Comparison of ENCODE assay signal across 1 cellular context in genomic region chr6:28161410-28162079, GRCh38.
TF ChIP-seq lines count a peak whose summit lies in the region.

No MANE protein-coding gene starts in this region.

TF ChIP-seq in HepG2, 621 proteins besides CTCF, POLR2A, EP300 and RAD21 (continued from another document and continues in another):
- TF ChIP-seq, protein P1, sequence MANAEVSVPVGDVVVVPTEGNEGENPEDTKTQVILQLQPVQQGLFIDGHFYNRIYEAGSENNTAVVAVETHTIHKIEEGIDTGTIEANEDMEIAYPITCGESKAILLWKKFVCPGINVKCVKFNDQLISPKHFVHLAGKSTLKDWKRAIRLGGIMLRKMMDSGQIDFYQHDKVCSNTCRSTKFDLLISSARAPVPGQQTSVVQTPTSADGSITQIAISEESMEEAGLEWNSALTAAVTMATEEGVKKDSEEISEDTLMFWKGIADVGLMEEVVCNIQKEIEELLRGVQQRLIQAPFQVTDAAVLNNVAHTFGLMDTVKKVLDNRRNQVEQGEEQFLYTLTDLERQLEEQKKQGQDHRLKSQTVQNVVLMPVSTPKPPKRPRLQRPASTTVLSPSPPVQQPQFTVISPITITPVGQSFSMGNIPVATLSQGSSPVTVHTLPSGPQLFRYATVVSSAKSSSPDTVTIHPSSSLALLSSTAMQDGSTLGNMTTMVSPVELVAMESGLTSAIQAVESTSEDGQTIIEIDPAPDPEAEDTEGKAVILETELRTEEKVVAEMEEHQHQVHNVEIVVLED (CRISPR knock-in tag; IDR thresholded peaks at IDR 0.05; ENCODE audit: borderline replicate concordance): peak; percentile 44; the same call in 1 of the 2 replicates
- TF ChIP-seq MIER3 (CRISPR knock-in tag; IDR thresholded peaks at IDR 0.05; ENCODE audit: borderline replicate concordance): peak; percentile 52; the same call in 1 of the 2 replicates
- 0 out of 2 replicates have a peak, but pooled peaks have one; percentile 52 for TF ChIP-seq RFXANK (CRISPR knock-in tag; IDR thresholded peaks at IDR 0.05)
- no peak for TF ChIP-seq MIER2 (CRISPR knock-in tag; IDR thresholded peaks at IDR 0.05)
- no peak for TF ChIP-seq ZNF484 (CRISPR knock-in tag; IDR thresholded peaks at IDR 0.05; ENCODE audit: borderline replicate concordance, low read depth)
- no peak for TF ChIP-seq MZF1 (CRISPR knock-in tag; IDR thresholded peaks at IDR 0.05; ENCODE audit: borderline replicate concordance)
- TF ChIP-seq SOX6 (IDR thresholded peaks at IDR 0.05): no peak
- peak; percentile 62 for TF ChIP-seq SOX6 (CRISPR knock-in tag; IDR thresholded peaks at IDR 0.05)
- TF ChIP-seq ZNF724P (CRISPR knock-in tag; IDR thresholded peaks at IDR 0.05; ENCODE audit: borderline replicate concordance): peak; percentile 27; the same call in 1 of the 2 replicates
- TF ChIP-seq ZNF17 (CRISPR knock-in tag; IDR thresholded peaks at IDR 0.05): no peak
- no peak for TF ChIP-seq ZSCAN22 (CRISPR knock-in tag; IDR thresholded peaks at IDR 0.05)
- TF ChIP-seq ZNF235 (CRISPR knock-in tag; IDR thresholded peaks at IDR 0.05; ENCODE audit: borderline replicate concordance): 0 out of 2 replicates have a peak, but pooled peaks have one; percentile 37
- TF ChIP-seq BORCS8-MEF2B (CRISPR knock-in tag; IDR thresholded peaks at IDR 0.05): peak; percentile 33; the same call in 1 of the 2 replicates
- peak; percentile 9; the same call in 1 of the 2 replicates for TF ChIP-seq ISL2 (CRISPR knock-in tag; IDR thresholded peaks at IDR 0.05)
- TF ChIP-seq ZSCAN9 (CRISPR knock-in tag; IDR thresholded peaks at IDR 0.05; ENCODE audit: borderline replicate concordance): peak; percentile 82
- 0 out of 2 replicates have a peak, but pooled peaks have one; percentile 82 for TF ChIP-seq ZNF225 (CRISPR knock-in tag; IDR thresholded peaks at IDR 0.05)
- TF ChIP-seq IKZF4 (CRISPR knock-in tag; IDR thresholded peaks at IDR 0.05; ENCODE audit: borderline replicate concordance, low read depth, not compliant biosample characterization): peak; percentile 58
- no peak for TF ChIP-seq SYNCRIP (IDR thresholded peaks at IDR 0.05; ENCODE audit: insufficient read depth, low read depth, low read length)
- TF ChIP-seq ZNF800 (CRISPR knock-in tag; IDR thresholded peaks at IDR 0.05): peak; percentile 50; the same call in 1 of the 2 replicates
- TF ChIP-seq ZNF256 (CRISPR knock-in tag; conservative IDR thresholded peaks at IDR 0.05): no peak; the same call in 1 of the 2 replicates
- no peak for TF ChIP-seq ZNF589 (CRISPR knock-in tag; conservative IDR thresholded peaks at IDR 0.05)
- no peak for TF ChIP-seq CENPT (CRISPR knock-in tag; IDR thresholded peaks at IDR 0.05; ENCODE audit: low read depth)
- peak; percentile 64; the same call in 1 of the 2 replicates for TF ChIP-seq MED1 (CRISPR knock-in tag; IDR thresholded peaks at IDR 0.05)
- TF ChIP-seq, protein P2, sequence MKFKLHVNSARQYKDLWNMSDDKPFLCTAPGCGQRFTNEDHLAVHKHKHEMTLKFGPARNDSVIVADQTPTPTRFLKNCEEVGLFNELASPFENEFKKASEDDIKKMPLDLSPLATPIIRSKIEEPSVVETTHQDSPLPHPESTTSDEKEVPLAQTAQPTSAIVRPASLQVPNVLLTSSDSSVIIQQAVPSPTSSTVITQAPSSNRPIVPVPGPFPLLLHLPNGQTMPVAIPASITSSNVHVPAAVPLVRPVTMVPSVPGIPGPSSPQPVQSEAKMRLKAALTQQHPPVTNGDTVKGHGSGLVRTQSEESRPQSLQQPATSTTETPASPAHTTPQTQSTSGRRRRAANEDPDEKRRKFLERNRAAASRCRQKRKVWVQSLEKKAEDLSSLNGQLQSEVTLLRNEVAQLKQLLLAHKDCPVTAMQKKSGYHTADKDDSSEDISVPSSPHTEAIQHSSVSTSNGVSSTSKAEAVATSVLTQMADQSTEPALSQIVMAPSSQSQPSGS (CRISPR knock-in tag; IDR thresholded peaks at IDR 0.05): no peak
- 0 out of 2 replicates have a peak, but pooled peaks have one; percentile 26 for TF ChIP-seq ZFP82 (CRISPR knock-in tag; IDR thresholded peaks at IDR 0.05; ENCODE audit: borderline replicate concordance)
- TF ChIP-seq SAFB2 (CRISPR knock-in tag; IDR thresholded peaks at IDR 0.05; ENCODE audit: borderline replicate concordance, low read depth): peak; percentile 87; the same call in 1 of the 2 replicates
- no peak for TF ChIP-seq ZNF646 (CRISPR knock-in tag; IDR thresholded peaks at IDR 0.05)
- TF ChIP-seq ZNF441 (CRISPR knock-in tag; IDR thresholded peaks at IDR 0.05; ENCODE audit: borderline replicate concordance): 0 out of 2 replicates have a peak, but pooled peaks have one; percentile 43
- TF ChIP-seq SMC3 (IDR thresholded peaks at IDR 0.05; ENCODE audit: low read length): no peak
- TF ChIP-seq GPN1 (CRISPR knock-in tag; IDR thresholded peaks at IDR 0.05; ENCODE audit: borderline replicate concordance): no peak
- TF ChIP-seq FOXP4 (CRISPR knock-in tag; IDR thresholded peaks at IDR 0.05): 0 out of 2 replicates have a peak, but pooled peaks have one; percentile 30
- peak; percentile 72; the same call in 1 of the 2 replicates for TF ChIP-seq CEBPB (IDR thresholded peaks at IDR 0.05; ENCODE audit: borderline replicate concordance, low read depth, low read length)
- TF ChIP-seq MED13 (CRISPR knock-in tag; IDR thresholded peaks at IDR 0.05): no peak
- TF ChIP-seq ZMYM4 (CRISPR knock-in tag; IDR thresholded peaks at IDR 0.05): peak; percentile 56
- peak; percentile 76 for TF ChIP-seq HOXA3 (CRISPR knock-in tag; IDR thresholded peaks at IDR 0.05)
- TF ChIP-seq, protein P3, sequence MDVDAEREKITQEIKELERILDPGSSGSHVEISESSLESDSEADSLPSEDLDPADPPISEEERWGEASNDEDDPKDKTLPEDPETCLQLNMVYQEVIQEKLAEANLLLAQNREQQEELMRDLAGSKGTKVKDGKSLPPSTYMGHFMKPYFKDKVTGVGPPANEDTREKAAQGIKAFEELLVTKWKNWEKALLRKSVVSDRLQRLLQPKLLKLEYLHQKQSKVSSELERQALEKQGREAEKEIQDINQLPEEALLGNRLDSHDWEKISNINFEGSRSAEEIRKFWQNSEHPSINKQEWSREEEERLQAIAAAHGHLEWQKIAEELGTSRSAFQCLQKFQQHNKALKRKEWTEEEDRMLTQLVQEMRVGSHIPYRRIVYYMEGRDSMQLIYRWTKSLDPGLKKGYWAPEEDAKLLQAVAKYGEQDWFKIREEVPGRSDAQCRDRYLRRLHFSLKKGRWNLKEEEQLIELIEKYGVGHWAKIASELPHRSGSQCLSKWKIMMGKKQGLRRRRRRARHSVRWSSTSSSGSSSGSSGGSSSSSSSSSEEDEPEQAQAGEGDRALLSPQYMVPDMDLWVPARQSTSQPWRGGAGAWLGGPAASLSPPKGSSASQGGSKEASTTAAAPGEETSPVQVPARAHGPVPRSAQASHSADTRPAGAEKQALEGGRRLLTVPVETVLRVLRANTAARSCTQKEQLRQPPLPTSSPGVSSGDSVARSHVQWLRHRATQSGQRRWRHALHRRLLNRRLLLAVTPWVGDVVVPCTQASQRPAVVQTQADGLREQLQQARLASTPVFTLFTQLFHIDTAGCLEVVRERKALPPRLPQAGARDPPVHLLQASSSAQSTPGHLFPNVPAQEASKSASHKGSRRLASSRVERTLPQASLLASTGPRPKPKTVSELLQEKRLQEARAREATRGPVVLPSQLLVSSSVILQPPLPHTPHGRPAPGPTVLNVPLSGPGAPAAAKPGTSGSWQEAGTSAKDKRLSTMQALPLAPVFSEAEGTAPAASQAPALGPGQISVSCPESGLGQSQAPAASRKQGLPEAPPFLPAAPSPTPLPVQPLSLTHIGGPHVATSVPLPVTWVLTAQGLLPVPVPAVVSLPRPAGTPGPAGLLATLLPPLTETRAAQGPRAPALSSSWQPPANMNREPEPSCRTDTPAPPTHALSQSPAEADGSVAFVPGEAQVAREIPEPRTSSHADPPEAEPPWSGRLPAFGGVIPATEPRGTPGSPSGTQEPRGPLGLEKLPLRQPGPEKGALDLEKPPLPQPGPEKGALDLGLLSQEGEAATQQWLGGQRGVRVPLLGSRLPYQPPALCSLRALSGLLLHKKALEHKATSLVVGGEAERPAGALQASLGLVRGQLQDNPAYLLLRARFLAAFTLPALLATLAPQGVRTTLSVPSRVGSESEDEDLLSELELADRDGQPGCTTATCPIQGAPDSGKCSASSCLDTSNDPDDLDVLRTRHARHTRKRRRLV (CRISPR knock-in tag; IDR thresholded peaks at IDR 0.05): 0 out of 2 replicates have a peak, but pooled peaks have one; percentile 70
- TF ChIP-seq FOSL2 (CRISPR knock-in tag; IDR thresholded peaks at IDR 0.05): peak; percentile 10; the same call in 1 of the 2 replicates
- TF ChIP-seq, protein P4, sequence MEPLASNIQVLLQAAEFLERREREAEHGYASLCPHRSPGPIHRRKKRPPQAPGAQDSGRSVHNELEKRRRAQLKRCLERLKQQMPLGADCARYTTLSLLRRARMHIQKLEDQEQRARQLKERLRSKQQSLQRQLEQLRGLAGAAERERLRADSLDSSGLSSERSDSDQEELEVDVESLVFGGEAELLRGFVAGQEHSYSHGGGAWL (CRISPR knock-in tag; IDR thresholded peaks at IDR 0.05): peak; percentile 70
- TF ChIP-seq MAX (IDR thresholded peaks at IDR 0.05): peak; percentile 64; the same call in 1 of the 2 replicates
- TF ChIP-seq CCDC6 (CRISPR knock-in tag; IDR thresholded peaks at IDR 0.05): peak; percentile 92
- TF ChIP-seq ZNF546 (CRISPR knock-in tag; conservative IDR thresholded peaks at IDR 0.05): no peak
- TF ChIP-seq RXRB (CRISPR knock-in tag; IDR thresholded peaks at IDR 0.05; ENCODE audit: borderline replicate concordance): no peak; the same call in 1 of the 2 replicates
